Comparison of ENCODE assay signal across 17 cellular contexts in the genomic region with DNA sequence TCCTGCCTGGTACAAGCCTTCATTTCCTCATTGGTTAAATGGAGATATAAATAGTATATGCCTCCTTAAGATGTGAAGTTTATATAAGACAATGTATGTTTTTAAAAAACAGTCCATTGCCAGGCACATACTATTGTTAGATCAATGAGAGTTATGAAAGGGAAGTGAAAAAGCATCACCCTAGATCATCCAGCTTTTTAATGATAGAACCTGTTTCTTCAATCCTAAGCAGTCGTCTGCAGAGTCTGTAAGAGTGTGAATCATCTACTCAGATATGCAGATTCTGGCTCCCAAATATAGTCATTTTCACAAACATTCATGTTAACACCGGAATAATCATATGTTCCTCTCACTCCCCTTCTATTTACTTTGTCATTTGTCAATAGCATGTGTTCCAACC.
A peak's percentile ranks its signal among the peaks of the same experiment; 100 is the strongest.
DNase-seq lines count a peak whose midpoint lies in the region; ATAC-seq, FAIRE-seq and TF ChIP-seq lines count a peak whose summit lies in the region.
"Had no signal": no experiment of that assay in that cellular context is flagged by ENCODE, and none has a peak within 500 bp of the region (broad histone marks: within the 10 kb centered on the region; RNA-seq: fewer than 3 reads in every experiment).

No MANE protein-coding gene starts in this region.

- H3K4me1 Mint-ChIP-seq in activated naive CD8-positive, alpha-beta T cell treated with anti-CD3 and anti-CD28 coated beads, Interleukin-2, amount 50 U/mL, for 24 hours = no peaks in the 10 kb centered on the region
- no peaks in the 10 kb centered on the region for H3K4me1 Mint-ChIP-seq in activated T-cell treated with anti-CD3 and anti-CD28 coated beads, Interleukin-2, amount 50 U/mL, for 24 hours (ENCODE audit: low read depth)
- H3K4me1 Mint-ChIP-seq: IgD-negative memory B cell, T-helper 17 cell had no signal

- H3K9me3 Mint-ChIP-seq in activated naive CD8-positive, alpha-beta T cell treated with anti-CD3 and anti-CD28 coated beads, Interleukin-2, amount 50 U/mL, for 24 hours = no peaks in the 10 kb centered on the region
- H3K9me3 Mint-ChIP-seq in activated T-cell treated with anti-CD3 and anti-CD28 coated beads, Interleukin-2, amount 50 U/mL, for 24 hours = no peaks in the 10 kb centered on the region
- H3K9me3 Mint-ChIP-seq: CD4-positive, alpha-beta memory T cell; IgD-negative memory B cell had no signal

- H3K27me3 Mint-ChIP-seq in activated naive CD8-positive, alpha-beta T cell treated with anti-CD3 and anti-CD28 coated beads, Interleukin-2, amount 50 U/mL, for 24 hours = peaks cover 9% of the 10 kb centered on the region
- peaks cover 8% of the 10 kb centered on the region for H3K27me3 Mint-ChIP-seq in activated T-cell treated with anti-CD3 and anti-CD28 coated beads, Interleukin-2, amount 50 U/mL, for 24 hours

- peak; percentile 92 for ATAC-seq in GM19351 (IDR thresholded peaks at IDR 0.05; ENCODE audit: unreplicated experiment)
- peak; percentile 51 for ATAC-seq in HG02678 (IDR thresholded peaks at IDR 0.05; ENCODE audit: unreplicated experiment)
- ATAC-seq in HG03558 (IDR thresholded peaks at IDR 0.05; ENCODE audit: extremely low read depth, unreplicated experiment) = peak; percentile 73
- no peak for ATAC-seq in activated naive CD8-positive, alpha-beta T cell treated with anti-CD3 and anti-CD28 coated beads, Interleukin-2, amount 50 U/mL, for 24 hours
- ATAC-seq in GM21619 (IDR thresholded peaks at IDR 0.05; ENCODE audit: unreplicated experiment) = no peak
- ATAC-seq: activated CD4-positive, CD25-positive, alpha-beta regulatory T cell treated with anti-CD3 and anti-CD28 coated beads, Interleukin-2, amount 50 U/mL, for 24 hours; T-helper 17 cell had no signal

- H3K36me3 Mint-ChIP-seq in activated naive CD8-positive, alpha-beta T cell treated with anti-CD3 and anti-CD28 coated beads, Interleukin-2, amount 50 U/mL, for 24 hours (ENCODE audit: low read depth) = no peaks in the 10 kb centered on the region
- H3K36me3 Mint-ChIP-seq in activated T-cell treated with anti-CD3 and anti-CD28 coated beads, Interleukin-2, amount 50 U/mL, for 24 hours (ENCODE audit: low read depth) = no peaks in the 10 kb centered on the region
- H3K36me3 Mint-ChIP-seq: CD4-positive, alpha-beta memory T cell had no signal

- H3K4me3 Mint-ChIP-seq in activated naive CD8-positive, alpha-beta T cell treated with anti-CD3 and anti-CD28 coated beads, Interleukin-2, amount 50 U/mL, for 24 hours = no peak overlapping the region
- no peak overlapping the region for H3K4me3 Mint-ChIP-seq in activated T-cell treated with anti-CD3 and anti-CD28 coated beads, Interleukin-2, amount 50 U/mL, for 24 hours
- H3K4me3 Mint-ChIP-seq: CD4-positive, alpha-beta memory T cell; IgD-negative memory B cell; T-helper 17 cell had no signal

- FAIRE-seq in GM12892 (lab: Jason Lieb, UNC) = peak; percentile 48

- DNase-seq in GM12892 (ENCODE audit: insufficient read length) = no peak
- DNase-seq in activated naive CD8-positive, alpha-beta T cell treated with anti-CD3 and anti-CD28 coated beads, Interleukin-2, amount 50 U/mL, for 24 hours = no peak
- DNase-seq in HuH-7.5 (ENCODE audit: low spot score) = no peak
- DNase-seq in activated T-cell treated with anti-CD3 and anti-CD28 coated beads, Interleukin-2, amount 50 U/mL, for 24 hours = no peak
- DNase-seq: CD4-positive, alpha-beta memory T cell; foreskin melanocyte; left ventricle myocardium inferior; NCI-H1092 treated with DMSO at 0.1 percent for 48 hours; ovary; T-helper 17 cell; trophoblast cell had no signal

- no peak overlapping the region for H3K27ac Mint-ChIP-seq in activated naive CD8-positive, alpha-beta T cell treated with anti-CD3 and anti-CD28 coated beads, Interleukin-2, amount 50 U/mL, for 24 hours
- H3K27ac Mint-ChIP-seq in activated T-cell treated with anti-CD3 and anti-CD28 coated beads, Interleukin-2, amount 50 U/mL, for 24 hours = no peak overlapping the region
- H3K27ac Mint-ChIP-seq: CD4-positive, alpha-beta memory T cell; IgD-negative memory B cell; T-helper 17 cell had no signal

- no peak for TF ChIP-seq POLR2A in GM12892 (IDR thresholded peaks at IDR 0.05; ENCODE audit: low read depth, low read length)

Comparison
In these comparisons a context has a peak if more than half of its experiments do, and no peak if none do; other contexts are left out.
1. ATAC-seq: peak in GM19351 (single experiment), HG02678 (single experiment) and HG03558 (single experiment); none in activated naive CD8-positive, alpha-beta T cell treated with anti-CD3 and anti-CD28 coated beads, Interleukin-2, amount 50 U/mL, for 24 hours (single experiment) and GM21619 (single experiment).